Comparison of ENCODE assay signal across 10 cellular contexts in genomic region chr20:39800111-39800510, GRCh38.
A peak's percentile ranks its signal among the peaks of the same experiment; 100 is the strongest.
DNase-seq lines count a peak whose midpoint lies in the region; ATAC-seq, FAIRE-seq and TF ChIP-seq lines count a peak whose summit lies in the region.
"Had no signal": no experiment of that assay in that cellular context is flagged by ENCODE, and none has a peak within 500 bp of the region (broad histone marks: within the 10 kb centered on the region; RNA-seq: fewer than 3 reads in every experiment).

No MANE protein-coding gene starts in this region.

- H3K9me3 ChIP-seq in psoas muscle: peaks cover 2% of the 10 kb centered on the region

- ATAC-seq in GM18858 (IDR thresholded peaks at IDR 0.05; ENCODE audit: unreplicated experiment): peak; percentile 71
- ATAC-seq in HG02642 (IDR thresholded peaks at IDR 0.05; ENCODE audit: poor library complexity, unreplicated experiment): peak; percentile 71
- ATAC-seq in psoas muscle: peak in 3 of 4 donors; percentile 54 to 59 (median 57)
- no peak for ATAC-seq in omental fat pad (ENCODE audit: low FRiP score)
- no peak for ATAC-seq in sciatic nerve
- ATAC-seq: effector memory CD8-positive, alpha-beta T cell; PC-3 had no signal

- H3K4me1 ChIP-seq in psoas muscle: peaks cover 8% of the 10 kb centered on the region

- no peak overlapping the region for H3K4me3 ChIP-seq in psoas muscle

- H3K36me3 ChIP-seq in psoas muscle (ENCODE audit: insufficient read depth in 1 of 2, low read depth in 1 of 2): no peaks in the 10 kb centered on the region

- H3K27ac ChIP-seq in psoas muscle: no peak overlapping the region

- DNase-seq in RCC 7860 (ENCODE audit: low spot score) (peak; percentile 52), psoas muscle (no peak), omental fat pad (ENCODE audit: low spot score) (no peak), Ammon's horn (ENCODE audit: low spot score) (no peak), NCI-H226 (no peak), sciatic nerve (ENCODE audit: low spot score) (no peak)
- DNase-seq: effector memory CD8-positive, alpha-beta T cell; PC-3 had no signal

- TF ChIP-seq CTCF in psoas muscle (IDR thresholded peaks at IDR 0.05): no peak
- no peak for TF ChIP-seq CTCF in omental fat pad (IDR thresholded peaks at IDR 0.05)

- H3K27me3 ChIP-seq in psoas muscle (ENCODE audit: insufficient read depth in 3 of 3, low read length in 2 of 3): no peaks in the 10 kb centered on the region

- intact Hi-C loops in psoas muscle (cut with DNase I) (no loop called here), sciatic nerve (cut with DNase I) (no loop called here)

- WGBS in psoas muscle, 3 donors: 32 to 48% (median 38%) methylated on average over 2 of the region's 2 CpGs

- peak; percentile 82 for FAIRE-seq in RCC 7860 (lab: Jason Lieb, UNC)

Comparison
In these comparisons a context has a peak if more than half of its experiments do, and no peak if none do; other contexts are left out.
1. ATAC-seq: peak in GM18858 (single experiment), HG02642 (single experiment) and psoas muscle (3 of 4); none in omental fat pad (single experiment) and sciatic nerve (single experiment).